8 cellular contexts compared by ENCODE assay signal in genomic region chrX:73943572-73943899, GRCh38.
DNase-seq lines count a peak whose midpoint lies in the region; ATAC-seq and TF ChIP-seq lines count a peak whose summit lies in the region.

No MANE protein-coding gene starts in this region.

- H3K4me1 ChIP-seq in Peyer's patch (no peaks in the 10 kb centered on the region), esophagus muscularis mucosa (peaks cover 15 to 35% (median 15%) of the 10 kb centered on the region in 4 donors)

- TF ChIP-seq EP300 in esophagus muscularis mucosa (IDR thresholded peaks at IDR 0.05), result no peak

- 51% methylated on average over 5 of the region's 5 CpGs for WGBS in esophagus muscularis mucosa

- H3K27ac ChIP-seq in Peyer's patch (peak overlapping the region in 2 of 4 donors; percentile 27 to 79), esophagus muscularis mucosa (replicated peaks in 1 of 4) (peak overlapping the region; percentile 77 to 87 (median 84))

- DNase-seq in GM04504 (ENCODE audit: low read depth) (peak; percentile 0), Peyer's patch (no peak), esophagus muscularis mucosa (ENCODE audit: extremely low spot score) (no peak), pons (ENCODE audit: low spot score) (peak; percentile 35), COLO668 (lab: John Stamatoyannopoulos, UW; ENCODE audit: unreplicated experiment) (no peak), NCI-H146 (lab: John Stamatoyannopoulos, UW) (no peak), iPS-NIHi7 (ENCODE audit: extremely low spot score) (no peak)

- intact Hi-C loops in esophagus muscularis mucosa (cut with DNase I), result no loop called here

- TF ChIP-seq CTCF in Peyer's patch (IDR thresholded peaks at IDR 0.05) (no peak), esophagus muscularis mucosa (IDR thresholded peaks at IDR 0.05) (no peak)

- ATAC-seq in HG03025 (IDR thresholded peaks at IDR 0.05; ENCODE audit: low FRiP score, unreplicated experiment), result no peak

- peak overlapping the region; percentile 58 to 79 (median 68) for H3K4me3 ChIP-seq in Peyer's patch
- peak overlapping the region; percentile 61 to 91 (median 76) for H3K4me3 ChIP-seq in esophagus muscularis mucosa

- no peaks in the 10 kb centered on the region for H3K27me3 ChIP-seq in Peyer's patch
- no peaks in the 10 kb centered on the region for H3K27me3 ChIP-seq in esophagus muscularis mucosa

- H3K36me3 ChIP-seq in Peyer's patch (no peaks in the 10 kb centered on the region), esophagus muscularis mucosa (peaks cover 0 to 10% (median 0%) of the 10 kb centered on the region in 4 donors)

- TF ChIP-seq POLR2A in Peyer's patch (IDR thresholded peaks at IDR 0.05) (no peak), esophagus muscularis mucosa (IDR thresholded peaks at IDR 0.05; ENCODE audit: low read depth) (no peak)

- H3K9me3 ChIP-seq in Peyer's patch (no peaks in the 10 kb centered on the region), esophagus muscularis mucosa (no peaks in the 10 kb centered on the region)

Comparison
In these comparisons a context has a peak if more than half of its experiments do, and no peak if none do; other contexts are left out.
1. DNase-seq: peak in GM04504 (single experiment) and pons (single experiment); none in Peyer's patch (0 of 3), esophagus muscularis mucosa (single experiment), COLO668 (single experiment), NCI-H146 (single experiment) and iPS-NIHi7 (single experiment).